In the genomic region with DNA sequence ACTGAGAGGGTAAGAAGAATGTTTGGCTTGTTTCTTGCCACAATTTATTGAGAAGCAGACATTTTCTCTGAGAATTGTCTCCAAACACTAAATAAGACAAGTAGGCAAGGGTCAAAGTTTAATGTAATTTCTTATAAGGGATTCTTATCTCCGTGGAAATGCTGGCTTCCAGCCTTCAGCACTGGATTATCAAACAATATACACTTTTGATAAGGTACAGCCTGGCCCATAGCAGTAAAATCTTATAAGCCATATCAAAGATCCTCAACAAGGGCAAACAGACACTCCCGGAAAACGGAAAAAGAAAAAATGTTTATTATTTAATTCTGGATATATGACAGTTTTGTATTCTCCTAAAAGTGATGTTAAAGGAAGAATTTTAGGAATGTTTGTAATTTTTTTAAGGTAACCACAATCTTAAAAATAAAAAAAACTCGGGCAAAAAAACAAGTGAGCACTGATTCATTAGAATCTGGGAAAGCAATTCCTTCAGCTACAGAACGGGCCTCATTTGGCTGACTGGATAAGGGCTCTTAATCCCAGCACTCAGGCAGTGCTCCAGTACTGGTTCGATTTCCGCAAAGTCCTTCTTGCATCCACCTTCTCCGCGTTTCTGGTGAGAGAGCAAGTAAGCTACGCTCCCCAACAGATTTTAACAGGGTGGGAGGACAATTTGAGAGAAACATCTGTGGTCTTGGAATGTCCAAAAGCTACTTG, we compare ENCODE assay signal across 9 cellular contexts. TPM values are rescaled to one million over a fixed set of nuclear protein-coding genes. Genes with fewer than 3 reads are reported as not detected.
DNase-seq lines count a peak whose midpoint lies in the region; ATAC-seq, FAIRE-seq and TF ChIP-seq lines count a peak whose summit lies in the region.
"Had no signal": no experiment of that assay in that cellular context is flagged by ENCODE, and none has a peak within 500 bp of the region (broad histone marks: within the 10 kb centered on the region; RNA-seq: fewer than 3 reads in every experiment).

No MANE protein-coding gene starts in this region.

- no peak for TF ChIP-seq CTCF in endothelial cell of umbilical vein (IDR thresholded peaks at IDR 0.05; ENCODE audit: extremely low read depth in 1 of 2, insufficient read depth in 1 of 2, low read depth in 1 of 2, low read length in 2 of 2)
- TF ChIP-seq CTCF in osteocyte (IDR thresholded peaks at IDR 0.05) = no peak

- H3K4me2 ChIP-seq in endothelial cell of umbilical vein (ENCODE audit: insufficient read depth, low read length) = peak overlapping the region; percentile 96

- BruUV-seq in endothelial cell of umbilical vein (replicated peaks; lab: Mats Ljungman, UMichigan) = no TSS peak

- H2AFZ ChIP-seq in endothelial cell of umbilical vein (ENCODE audit: low read depth, low read length) = peak overlapping the region; percentile 61

- TF ChIP-seq POLR2A in endothelial cell of umbilical vein (IDR thresholded peaks at IDR 0.05; ENCODE audit: low read depth, low read length) = no peak

- H3K27ac ChIP-seq in endothelial cell of umbilical vein (ENCODE audit: insufficient read depth, low read depth, low read length) = no peak overlapping the region

- intact Hi-C loops in endothelial cell of umbilical vein (cut with micrococcal nuclease) = loop anchor here (1.0 kb wide), 1 partner anchor 65 kb away; the partner anchor contains the start of gene ZKSCAN8

- H3K36me3 ChIP-seq in ES-I3 (ENCODE audit: insufficient read depth, low read length) (no peaks in the 10 kb centered on the region), endothelial cell of umbilical vein (ENCODE audit: control insufficient read depth in 2 of 2, extremely low read depth in 1 of 2, insufficient read depth in 2 of 2, low read length in 2 of 2) (no peaks in the 10 kb centered on the region)

- H3K9ac ChIP-seq in ES-I3 (ENCODE audit: low read depth, low read length) = peak overlapping the region; percentile 48
- H3K9ac ChIP-seq in endothelial cell of umbilical vein (replicated peaks; ENCODE audit: extremely low read depth, insufficient read depth, low read length) = no peak overlapping the region

- DNase-seq in NCI-H2227 treated with DMSO at 0.1 percent for 48 hours (lab: John Stamatoyannopoulos, UW) (peak; percentile 20), endothelial cell of umbilical vein (ENCODE audit: low read depth, low spot score) (no peak), osteocyte (ENCODE audit: extremely low spot score, unreplicated experiment) (no peak)
- DNase-seq: DND-41, NCI-H774 had no signal

- peaks cover 4% of the 10 kb centered on the region for H3K36me3 Mint-ChIP-seq in osteocyte (ENCODE audit: unreplicated experiment)

- H3K27me3 Mint-ChIP-seq in osteocyte (ENCODE audit: unreplicated experiment) = peaks cover 92% of the 10 kb centered on the region

- no peaks in the 10 kb centered on the region for H3K79me2 ChIP-seq in endothelial cell of umbilical vein (ENCODE audit: control insufficient read depth, insufficient read depth, low read length)

- POLR2A ChIA-PET in endothelial cell of umbilical vein (lab: Charles Lee) = interaction anchor here (1.5 kb wide), 1 partner anchor 65 kb away, joined by 4 read pairs; the partner anchor contains the start of gene ZKSCAN8

- H4K20me1 ChIP-seq in endothelial cell of umbilical vein (replicated peaks; ENCODE audit: control insufficient read depth, extremely low read depth, insufficient read depth, low read length) = no peaks in the 10 kb centered on the region

- no peaks in the 10 kb centered on the region for H3K9me3 ChIP-seq in ES-I3 (ENCODE audit: control insufficient read depth, insufficient read depth, low read length)
- no peaks in the 10 kb centered on the region for H3K9me3 ChIP-seq in endothelial cell of umbilical vein (replicated peaks; ENCODE audit: control insufficient read depth, insufficient read depth, low read length)

- H3K4me1 Mint-ChIP-seq in osteocyte (ENCODE audit: unreplicated experiment) = peaks cover 17% of the 10 kb centered on the region

- peak overlapping the region; percentile 76 for H3K4me3 Mint-ChIP-seq in osteocyte (ENCODE audit: unreplicated experiment)

- dilution Hi-C loops in endothelial cell of umbilical vein (cut with MboI; ENCODE audit: extremely low pct_ligation_motif_present, low sequenced_read_pairs) = no loop called here

- ATAC-seq in GM21515 (IDR thresholded peaks at IDR 0.05; ENCODE audit: unreplicated experiment) (no peak), HG03135 (IDR thresholded peaks at IDR 0.05; ENCODE audit: unreplicated experiment) (no peak), GM19035 (IDR thresholded peaks at IDR 0.05; ENCODE audit: unreplicated experiment) (no peak)

- H3K9me3 Mint-ChIP-seq in osteocyte (ENCODE audit: unreplicated experiment) = peaks cover 9% of the 10 kb centered on the region

- CTCF ChIA-PET in endothelial cell of umbilical vein (lab: Charles Lee) = interaction anchor here (1.1 to 1.6 kb wide), 2 partner anchors 11 to 65 kb away, joined by 3 to 4 read pairs; partner anchors contain the start of gene ZKSCAN8

- FAIRE-seq in endothelial cell of umbilical vein (lab: Jason Lieb, UNC) = no peak

- peak overlapping the region in 2 of 3 experiments; percentile 33 to 49 for H3K4me3 ChIP-seq in endothelial cell of umbilical vein (replicated peaks in 1 of 3; ENCODE audit: insufficient read depth in 1 of 3, low read depth in 1 of 3, low read length in 3 of 3)

- H3K9me1 ChIP-seq in endothelial cell of umbilical vein (replicated peaks; ENCODE audit: control insufficient read depth, extremely low read depth, insufficient read depth, low read length) = no peaks in the 10 kb centered on the region

- H3K27ac Mint-ChIP-seq in osteocyte (ENCODE audit: unreplicated experiment) = no peak overlapping the region

- peaks cover 37 to 87% of the 10 kb centered on the region in 2 experiments for H3K27me3 ChIP-seq in endothelial cell of umbilical vein (ENCODE audit: control insufficient read depth in 2 of 2, insufficient read depth in 2 of 2, low read length in 2 of 2)

- H3K4me1 ChIP-seq in ES-I3 (ENCODE audit: insufficient read depth, low read length) (no peaks in the 10 kb centered on the region), endothelial cell of umbilical vein (ENCODE audit: control insufficient read depth, extremely low read depth, insufficient read depth, low read length) (peaks cover 16% of the 10 kb centered on the region)

TF ChIP-seq in endothelial cell of umbilical vein, 7 proteins besides CTCF, POLR2A, EP300 and RAD21:
- no peak for TF ChIP-seq POLR2AphosphoS5 (IDR thresholded peaks at IDR 0.05; ENCODE audit: insufficient read depth, low read depth, low read length)
- TF ChIP-seq MAX (IDR thresholded peaks at IDR 0.05; ENCODE audit: insufficient read depth, insufficient read length) = no peak
- no peak for TF ChIP-seq EZH2 (IDR thresholded peaks at IDR 0.05; ENCODE audit: borderline replicate concordance, low read depth, low read length, severe bottlenecking)
- no peak for TF ChIP-seq MYC (IDR thresholded peaks at IDR 0.05; ENCODE audit: low read depth, low read length)
- TF ChIP-seq GATA2 (IDR thresholded peaks at IDR 0.05; ENCODE audit: insufficient read depth, insufficient read length, low read depth, low read length) = no peak
- TF ChIP-seq FOS (IDR thresholded peaks at IDR 0.05; ENCODE audit: borderline replicate concordance, insufficient read depth, low read length) = no peak
- no peak for TF ChIP-seq JUN (IDR thresholded peaks at IDR 0.05; ENCODE audit: borderline replicate concordance, insufficient read depth, insufficient read length, low read depth)

RNA-seq across cellular contexts. Expression of gene ZSCAN9, which starts 18.4 kb away (rescaled TPM):
- total RNA-seq in endothelial cell of umbilical vein (18.0 and 18.6 TPM in 2 replicates), osteocyte (14.9 and 16.7 TPM in 2 replicates)
- 10.5 and 11.7 TPM in 2 replicates for polyA plus RNA-seq in endothelial cell of umbilical vein
- 11.5 and 13.2 TPM in 2 replicates for polyA plus RNA-seq in endothelial cell of umbilical vein (2011; cell fraction: cytosol; rRNA removed)
- polyA plus RNA-seq in endothelial cell of umbilical vein (2011; cell fraction: nucleus; rRNA removed) = 30.0 and 36.8 TPM in 2 replicates
- 10.9 and 12.6 TPM in 2 replicates for polyA plus RNA-seq in endothelial cell of umbilical vein (2012)
- 19.1 and 19.7 TPM in 2 replicates for polyA minus RNA-seq in endothelial cell of umbilical vein
- polyA minus RNA-seq in endothelial cell of umbilical vein (2011; cell fraction: cytosol; rRNA and poly(A)+ RNA removed) = 6.1 TPM
- polyA minus RNA-seq in endothelial cell of umbilical vein (2011; cell fraction: nucleus; rRNA and poly(A)+ RNA removed) = 26.8 and 32.7 TPM in 2 replicates

RNA-seq across cellular contexts. Expression of gene ZKSCAN4, which starts 45.4 kb away (rescaled TPM):
- total RNA-seq in endothelial cell of umbilical vein = 3.6 and 4.1 TPM in 2 replicates
- polyA plus RNA-seq in endothelial cell of umbilical vein = 1.0 and 1.3 TPM in 2 replicates
- 1.8 and 2.0 TPM in 2 replicates for polyA plus RNA-seq in endothelial cell of umbilical vein (2011; cell fraction: cytosol; rRNA removed)
- 2.2 and 2.4 TPM in 2 replicates for polyA plus RNA-seq in endothelial cell of umbilical vein (2011; cell fraction: nucleus; rRNA removed)
- polyA plus RNA-seq in endothelial cell of umbilical vein (2012) = 2.3 and 3.3 TPM in 2 replicates
- 1.8 and 2.1 TPM in 2 replicates for polyA minus RNA-seq in endothelial cell of umbilical vein
- polyA minus RNA-seq in endothelial cell of umbilical vein (2011; cell fraction: cytosol; rRNA and poly(A)+ RNA removed) = 2.9 TPM
- 1.6 TPM in 2 replicates for polyA minus RNA-seq in endothelial cell of umbilical vein (2011; cell fraction: nucleus; rRNA and poly(A)+ RNA removed)
- total RNA-seq in osteocyte = 7.2 and 8.0 TPM in 2 replicates

RNA-seq across cellular contexts. Expression of gene NKAPL, which starts 52.4 kb away (rescaled TPM):
- total RNA-seq in endothelial cell of umbilical vein = 1.1 and 1.6 TPM in 2 replicates
- polyA plus RNA-seq in endothelial cell of umbilical vein = 0.53 and 0.72 TPM in 2 replicates
- polyA plus RNA-seq in endothelial cell of umbilical vein (2011; cell fraction: cytosol; rRNA removed) = 0.75 and 0.78 TPM in 2 replicates
- polyA plus RNA-seq in endothelial cell of umbilical vein (2011; cell fraction: nucleus; rRNA removed) = 0.24 and 0.29 TPM in 2 replicates
- 0.61 and 1.2 TPM in 2 replicates for polyA plus RNA-seq in endothelial cell of umbilical vein (2012)
- 0.17 and 0.96 TPM in 2 replicates for polyA minus RNA-seq in endothelial cell of umbilical vein
- polyA minus RNA-seq in endothelial cell of umbilical vein (2011; cell fraction: cytosol; rRNA and poly(A)+ RNA removed) = not detected
- 0.43 and 0.53 TPM in 2 replicates for polyA minus RNA-seq in endothelial cell of umbilical vein (2011; cell fraction: nucleus; rRNA and poly(A)+ RNA removed)
- total RNA-seq in osteocyte = not detected in 2 replicates
